Comparison of ENCODE assay signal across 1 cellular context in the genomic region with DNA sequence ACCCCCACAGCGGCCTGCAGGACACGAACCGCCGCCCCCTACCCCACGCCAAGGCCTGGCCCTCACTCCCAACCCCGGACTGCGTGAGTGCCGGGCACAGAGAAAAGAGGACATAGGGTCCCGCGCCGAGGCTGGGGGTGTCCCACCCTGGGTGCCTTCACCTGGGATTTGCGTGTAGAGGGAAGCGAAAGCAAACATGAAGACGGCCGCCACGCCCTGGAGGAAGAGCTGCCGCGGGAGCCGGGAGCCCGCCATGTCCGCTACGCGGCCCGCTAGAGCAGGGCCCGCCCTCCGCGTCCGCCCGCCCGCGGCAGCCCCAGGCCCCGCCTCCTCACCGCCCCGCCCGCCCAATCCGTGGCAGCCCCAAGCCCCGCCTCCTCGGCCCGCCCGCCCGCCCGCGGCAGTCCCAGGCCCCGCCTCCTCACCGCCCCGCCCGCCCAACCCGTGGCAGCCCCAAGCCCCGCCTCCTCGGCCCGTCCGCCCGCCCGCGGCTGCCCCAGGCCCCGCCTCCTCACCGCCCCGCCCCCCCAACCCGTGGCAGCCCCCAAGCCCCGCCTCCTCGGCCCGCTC.
TF ChIP-seq lines count a peak whose summit lies in the region.

LMF2 (minus strand) TSS at position 282 of the 570 bp plus-strand sequence; CDS start at position 255, 27 bp downstream.

TF ChIP-seq in HepG2, 621 proteins besides CTCF, POLR2A, EP300 and RAD21 (continued from another document and continues in another):
- TF ChIP-seq KAT8 (CRISPR knock-in tag; IDR thresholded peaks at IDR 0.05), result peak; percentile 63
- TF ChIP-seq NFYB (CRISPR knock-in tag; IDR thresholded peaks at IDR 0.05), result 0 out of 2 replicates have a peak, but pooled peaks have one; percentile 17
- 0 out of 2 replicates have a peak, but pooled peaks have one; percentile 45 for TF ChIP-seq ZNF563 (CRISPR knock-in tag; IDR thresholded peaks at IDR 0.05)
- 0 out of 2 replicates have a peak, but pooled peaks have one; percentile 24 for TF ChIP-seq ZNF318 (CRISPR knock-in tag; IDR thresholded peaks at IDR 0.05)
- no peak for TF ChIP-seq ZNF776 (CRISPR knock-in tag; IDR thresholded peaks at IDR 0.05)
- TF ChIP-seq SOX13 (IDR thresholded peaks at IDR 0.05), result no peak
- TF ChIP-seq SOX13 (CRISPR knock-in tag; conservative IDR thresholded peaks at IDR 0.05 in 1 of 2, IDR thresholded peaks at IDR 0.05 in 1 of 2), result no peak
- no peak for TF ChIP-seq NFYC (CRISPR knock-in tag; IDR thresholded peaks at IDR 0.05)
- no peak for TF ChIP-seq ZNF574 (CRISPR knock-in tag; IDR thresholded peaks at IDR 0.05)
- peak; percentile 40 for TF ChIP-seq ZNF687 (CRISPR knock-in tag; IDR thresholded peaks at IDR 0.05)
- TF ChIP-seq SP4 (CRISPR knock-in tag; IDR thresholded peaks at IDR 0.05), result peak; percentile 59; the same call in 1 of the 2 replicates
- 0 out of 2 replicates have a peak, but pooled peaks have one; percentile 51 for TF ChIP-seq TSC22D2 (CRISPR knock-in tag; IDR thresholded peaks at IDR 0.05; ENCODE audit: borderline replicate concordance)
- no peak for TF ChIP-seq ATF7 (IDR thresholded peaks at IDR 0.05)
- TF ChIP-seq ATF7 (CRISPR knock-in tag; IDR thresholded peaks at IDR 0.05), result 0 out of 2 replicates have a peak, but pooled peaks have one; percentile 51
- TF ChIP-seq ZBTB42 (CRISPR knock-in tag; IDR thresholded peaks at IDR 0.05), result no peak
- TF ChIP-seq KLF15 (CRISPR knock-in tag; IDR thresholded peaks at IDR 0.05; ENCODE audit: borderline replicate concordance), result no peak
- TF ChIP-seq SMAD3 (CRISPR knock-in tag; IDR thresholded peaks at IDR 0.05), result no peak
- no peak for TF ChIP-seq FOXC1 (CRISPR knock-in tag; IDR thresholded peaks at IDR 0.05; ENCODE audit: borderline replicate concordance)
- peak; percentile 52; the same call in 1 of the 2 replicates for TF ChIP-seq UBTF (CRISPR knock-in tag; IDR thresholded peaks at IDR 0.05)
- 0 out of 2 replicates have a peak, but pooled peaks have one; percentile 41 for TF ChIP-seq ZNF792 (CRISPR knock-in tag; IDR thresholded peaks at IDR 0.05)
- TF ChIP-seq ZNF616 (CRISPR knock-in tag; IDR thresholded peaks at IDR 0.05; ENCODE audit: low read depth), result peak; percentile 86
- TF ChIP-seq KDM5B (CRISPR knock-in tag; IDR thresholded peaks at IDR 0.05; ENCODE audit: borderline replicate concordance), result 0 out of 2 replicates have a peak, but pooled peaks have one; percentile 48
- TF ChIP-seq ZNF331 (CRISPR knock-in tag; IDR thresholded peaks at IDR 0.05), result peak; percentile 46; the same call in 1 of the 2 replicates
- TF ChIP-seq HOXA3 (CRISPR knock-in tag; IDR thresholded peaks at IDR 0.05), result peak; percentile 43
- peak; percentile 64; the same call in 1 of the 2 replicates for TF ChIP-seq ZNF556 (CRISPR knock-in tag; IDR thresholded peaks at IDR 0.05; ENCODE audit: borderline replicate concordance)
- TF ChIP-seq ZMYM4 (CRISPR knock-in tag; IDR thresholded peaks at IDR 0.05), result peak; percentile 7; the same call in 1 of the 2 replicates
- TF ChIP-seq HDAC1 (CRISPR knock-in tag; IDR thresholded peaks at IDR 0.05), result peak; percentile 56
- TF ChIP-seq GABPA (IDR thresholded peaks at IDR 0.05; ENCODE audit: low read depth, low read length), result no peak
- 0 out of 2 replicates have a peak, but pooled peaks have one; percentile 7 for TF ChIP-seq GABPA (CRISPR knock-in tag; IDR thresholded peaks at IDR 0.05; ENCODE audit: low read depth)
- peak; percentile 52 for TF ChIP-seq POLR2AphosphoS5 (IDR thresholded peaks at IDR 0.05; ENCODE audit: low read depth, low read length)
- peak; percentile 55; the same call in 1 of the 2 replicates for TF ChIP-seq SALL1 (CRISPR knock-in tag; IDR thresholded peaks at IDR 0.05)
- TF ChIP-seq BHLHE40 (IDR thresholded peaks at IDR 0.05; ENCODE audit: low read length), result no peak
- 0 out of 2 replicates have a peak, but pooled peaks have one; percentile 24 for TF ChIP-seq ZZZ3 (CRISPR knock-in tag; IDR thresholded peaks at IDR 0.05; ENCODE audit: borderline replicate concordance)
- peak; percentile 49; the same call in 1 of the 2 replicates for TF ChIP-seq ZBED4 (CRISPR knock-in tag; IDR thresholded peaks at IDR 0.05; ENCODE audit: borderline replicate concordance)
- TF ChIP-seq ZNF572 (CRISPR knock-in tag; IDR thresholded peaks at IDR 0.05), result no peak
- TF ChIP-seq SP1 (IDR thresholded peaks at IDR 0.05), result no peak
- peak; percentile 69 for TF ChIP-seq SP1 (CRISPR knock-in tag; IDR thresholded peaks at IDR 0.05)
